8 cellular contexts compared by ENCODE assay signal in the genomic region with DNA sequence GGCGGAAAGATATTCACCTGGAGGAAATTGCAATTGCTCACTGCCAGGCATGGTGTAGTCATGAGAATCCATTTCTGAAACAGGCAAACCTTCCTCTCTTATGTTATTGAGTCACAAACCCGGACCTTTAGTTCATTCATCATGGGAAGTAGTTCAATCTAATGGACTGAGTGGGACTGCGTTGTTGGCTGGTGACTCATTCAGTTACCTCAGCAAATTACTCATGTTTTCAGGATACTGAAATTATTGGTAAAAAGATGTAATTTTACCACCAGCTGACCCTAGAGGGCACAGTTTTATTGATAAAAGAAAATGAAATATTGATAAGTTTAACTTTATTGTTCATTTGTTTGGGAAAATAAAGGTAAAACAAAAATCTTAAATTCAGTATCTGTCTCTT.
DNase-seq lines count a peak whose midpoint lies in the region; ATAC-seq, FAIRE-seq and TF ChIP-seq lines count a peak whose summit lies in the region.

No MANE protein-coding gene starts in this region.

- H4K20me1 ChIP-seq in endothelial cell of umbilical vein (replicated peaks; ENCODE audit: control insufficient read depth, extremely low read depth, insufficient read depth, low read length) = no peaks in the 10 kb centered on the region

- H3K9me3 ChIP-seq in A673 (ENCODE audit: low read depth, low read length, poor library complexity, severe bottlenecking) = no peaks in the 10 kb centered on the region
- peaks cover 2% of the 10 kb centered on the region for H3K9me3 ChIP-seq in endothelial cell of umbilical vein (replicated peaks; ENCODE audit: control insufficient read depth, insufficient read depth, low read length)

- FAIRE-seq in endothelial cell of umbilical vein (lab: Jason Lieb, UNC) = no peak

- dilution Hi-C loops in endothelial cell of umbilical vein (cut with MboI; ENCODE audit: extremely low pct_ligation_motif_present, low sequenced_read_pairs) = no loop called here

- H2AFZ ChIP-seq in endothelial cell of umbilical vein (ENCODE audit: low read depth, low read length) = no peak overlapping the region

- H3K9ac ChIP-seq in endothelial cell of umbilical vein (replicated peaks; ENCODE audit: extremely low read depth, insufficient read depth, low read length) = no peak overlapping the region

- no peaks in the 10 kb centered on the region for H3K27me3 ChIP-seq in A673 (replicated peaks; ENCODE audit: insufficient read depth, low read depth, low read length, poor library complexity)
- no peaks in the 10 kb centered on the region for H3K27me3 ChIP-seq in endothelial cell of umbilical vein (ENCODE audit: control insufficient read depth in 2 of 2, insufficient read depth in 2 of 2, low read length in 2 of 2)

- intact Hi-C loops in A673 (cut with micrococcal nuclease; ENCODE audit: unreplicated experiment) (no loop called here), endothelial cell of umbilical vein (cut with micrococcal nuclease) (no loop called here)

- DNase-seq in A673 (ENCODE audit: low spot score) (peak; percentile 47), endothelial cell of umbilical vein (ENCODE audit: low read depth, low spot score) (no peak), NCI-H524 treated with DMSO at 0.1 percent for 48 hours (lab: John Stamatoyannopoulos, UW) (no peak), activated gamma-delta T cell (lab: John Stamatoyannopoulos, UW) (no peak), NCI-H1436 treated with DMSO at 0.1 percent for 48 hours (lab: John Stamatoyannopoulos, UW) (no peak)

- no peak overlapping the region for H3K4me2 ChIP-seq in endothelial cell of umbilical vein (ENCODE audit: insufficient read depth, low read length)

- CTCF ChIA-PET in A673 (lab: Charles Lee) (no interaction called here), endothelial cell of umbilical vein (lab: Charles Lee) (no interaction called here)

- H3K36me3 ChIP-seq in A673 (ENCODE audit: insufficient read depth, low read length, poor library complexity, severe bottlenecking) = no peaks in the 10 kb centered on the region
- H3K36me3 ChIP-seq in endothelial cell of umbilical vein (ENCODE audit: control insufficient read depth in 2 of 2, extremely low read depth in 1 of 2, insufficient read depth in 2 of 2, low read length in 2 of 2) = no peaks in the 10 kb centered on the region

- H3K9me1 ChIP-seq in endothelial cell of umbilical vein (replicated peaks; ENCODE audit: control insufficient read depth, extremely low read depth, insufficient read depth, low read length) = no peaks in the 10 kb centered on the region

- no peaks in the 10 kb centered on the region for H3K79me2 ChIP-seq in endothelial cell of umbilical vein (ENCODE audit: control insufficient read depth, insufficient read depth, low read length)

- POLR2A ChIA-PET in A673 (lab: Charles Lee; ENCODE audit: low non-redundant PET) (no interaction called here), endothelial cell of umbilical vein (lab: Charles Lee) (no interaction called here)

- peak; percentile 57 for ATAC-seq in GM18909 (IDR thresholded peaks at IDR 0.05; ENCODE audit: poor library complexity, unreplicated experiment)
- peak; percentile 56 for ATAC-seq in HG03469 (IDR thresholded peaks at IDR 0.05; ENCODE audit: unreplicated experiment)
- no peak for ATAC-seq in HG03280 (IDR thresholded peaks at IDR 0.05; ENCODE audit: unreplicated experiment)

- H3K4me3 ChIP-seq in A673 (ENCODE audit: low read depth, low read length, poor library complexity, severe bottlenecking) (no peak overlapping the region), endothelial cell of umbilical vein (replicated peaks in 1 of 3; ENCODE audit: insufficient read depth in 1 of 3, low read depth in 1 of 3, low read length in 3 of 3) (no peak overlapping the region)

- BruUV-seq in A673 (replicated peaks; lab: Mats Ljungman, UMichigan) (no TSS peak), endothelial cell of umbilical vein (replicated peaks; lab: Mats Ljungman, UMichigan) (no TSS peak)

- 0 out of 2 replicates have a peak, but pooled peaks have one; percentile 13 for TF ChIP-seq CTCF in A673 (conservative IDR thresholded peaks at IDR 0.05; ENCODE audit: low read depth, low read length)
- no peak for TF ChIP-seq CTCF in endothelial cell of umbilical vein (IDR thresholded peaks at IDR 0.05; ENCODE audit: extremely low read depth in 1 of 2, insufficient read depth in 1 of 2, low read depth in 1 of 2, low read length in 2 of 2)

- H3K27ac ChIP-seq in A673 (ENCODE audit: low read depth, low read length, poor library complexity, severe bottlenecking) (no peak overlapping the region), endothelial cell of umbilical vein (ENCODE audit: insufficient read depth, low read depth, low read length) (no peak overlapping the region)

- no peak for TF ChIP-seq POLR2A in endothelial cell of umbilical vein (IDR thresholded peaks at IDR 0.05; ENCODE audit: low read depth, low read length)

- no peaks in the 10 kb centered on the region for H3K4me1 ChIP-seq in A673 (ENCODE audit: insufficient read depth, low read length, poor library complexity, severe bottlenecking)
- no peaks in the 10 kb centered on the region for H3K4me1 ChIP-seq in endothelial cell of umbilical vein (ENCODE audit: control insufficient read depth, extremely low read depth, insufficient read depth, low read length)

TF ChIP-seq in endothelial cell of umbilical vein, 7 proteins besides CTCF, POLR2A, EP300 and RAD21:
- TF ChIP-seq EZH2 (IDR thresholded peaks at IDR 0.05; ENCODE audit: borderline replicate concordance, low read depth, low read length, severe bottlenecking) (no peak), FOS (IDR thresholded peaks at IDR 0.05; ENCODE audit: borderline replicate concordance, insufficient read depth, low read length) (peak; percentile 21), GATA2 (IDR thresholded peaks at IDR 0.05; ENCODE audit: insufficient read depth, insufficient read length, low read depth, low read length) (no peak), JUN (IDR thresholded peaks at IDR 0.05; ENCODE audit: borderline replicate concordance, insufficient read depth, insufficient read length, low read depth) (peak; percentile 30), POLR2AphosphoS5 (IDR thresholded peaks at IDR 0.05; ENCODE audit: insufficient read depth, low read depth, low read length) (no peak), MYC (IDR thresholded peaks at IDR 0.05; ENCODE audit: low read depth, low read length) (no peak)
- TF ChIP-seq, protein P1, sequence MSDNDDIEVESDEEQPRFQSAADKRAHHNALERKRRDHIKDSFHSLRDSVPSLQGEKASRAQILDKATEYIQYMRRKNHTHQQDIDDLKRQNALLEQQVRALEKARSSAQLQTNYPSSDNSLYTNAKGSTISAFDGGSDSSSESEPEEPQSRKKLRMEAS (IDR thresholded peaks at IDR 0.05; ENCODE audit: insufficient read depth, insufficient read length) = no peak
